8 cellular contexts compared by ENCODE assay signal in genomic region chr19:52786464-52787354, GRCh38. TPM values are rescaled to one million over a fixed set of nuclear protein-coding genes. Genes with fewer than 3 reads are reported as not detected.
DNase-seq lines count a peak whose midpoint lies in the region; TF ChIP-seq lines count a peak whose summit lies in the region.
"Not testable (repeated sequence)": the region's sequence is repeated elsewhere in the genome, so short reads cannot be mapped to it uniquely, and the experiment has no call there.

Gene ZNF600 (minus strand): TSS chr19:52786791. CDS start chr19:52778888, 7,903 bp downstream.

- DNase-seq in H7 (peak; percentile 89), MM.1S (peak; percentile 47), T-helper 1 cell (peak; percentile 50 to 79 (median 73)), head of caudate nucleus (peak; percentile 21 to 78 (median 54)), nucleus accumbens (lab: John Stamatoyannopoulos, UW) (peak in 40 of 56 donors; percentile 0 to 71 (median 5)), stomach (peak; percentile 95)
- DNase-seq in activated naive CD8-positive, alpha-beta T cell treated with anti-CD3 and anti-CD28 coated beads for 36 hours: peak; percentile 88

- H3F3A ChIP-seq in MM.1S (ENCODE audit: insufficient read depth, low read length): not testable (repeated sequence)

- peaks cover 25% of the 10 kb centered on the region for H3K4me1 Mint-ChIP-seq in activated naive CD8-positive, alpha-beta T cell treated with anti-CD3 and anti-CD28 coated beads for 36 hours

- WGBS in stomach, 5 donors: 1 to 3% (median 2%) methylated on average over 35 to 47 of the region's 47 CpGs

- peak in 1 of 4 donors; percentile 27 for TF ChIP-seq POLR2A in stomach (IDR thresholded peaks at IDR 0.05)

- H3K9ac ChIP-seq in ES-I3 (ENCODE audit: low read depth, low read length) (peak within 1 kb of the TSS; percentile 93), MM.1S (ENCODE audit: low read length) (peak within 1 kb of the TSS; percentile 44; the same call in 1 of the 2 replicates)

- H3K27me3 ChIP-seq in H7 (ENCODE audit: control insufficient read depth, insufficient read depth, low read length): peaks cover 11% of the 10 kb centered on the region
- H3K27me3 ChIP-seq in MM.1S (replicated peaks; ENCODE audit: insufficient read depth, low read length); stomach: not testable (repeated sequence)

- H3K4me2 ChIP-seq in MM.1S (ENCODE audit: low read depth, low read length): peak within 1 kb of the TSS; percentile 49

- not testable (repeated sequence) for H3K27me3 Mint-ChIP-seq in activated naive CD8-positive, alpha-beta T cell treated with anti-CD3 and anti-CD28 coated beads for 36 hours

- peak within 1 kb of the TSS; percentile 88 for H3K4me3 Mint-ChIP-seq in activated naive CD8-positive, alpha-beta T cell treated with anti-CD3 and anti-CD28 coated beads for 36 hours

- not testable (repeated sequence) for H3K4me1 ChIP-seq in ES-I3 (ENCODE audit: insufficient read depth, low read length); MM.1S (ENCODE audit: low read length)
- peaks cover 8 to 30% (median 18%) of the 10 kb centered on the region in 4 donors for H3K4me1 ChIP-seq in stomach

- H4K20me1 ChIP-seq in MM.1S (ENCODE audit: insufficient read depth, low read length): not testable (repeated sequence)

- intact Hi-C loops in head of caudate nucleus (cut with DNase I); stomach (cut with DNase I; ENCODE audit: low total_unique reads): not testable (repeated sequence)

- H3K4me3 ChIP-seq in H7 (ENCODE audit: insufficient read depth, low read depth, low read length) (peak within 1 kb of the TSS; percentile 70), MM.1S (ENCODE audit: low read length) (peak within 1 kb of the TSS; percentile 60), stomach (peak within 1 kb of the TSS; percentile 55 to 93 (median 62))

- peak within 1 kb of the TSS; percentile 80 for H2AFZ ChIP-seq in MM.1S (ENCODE audit: low read length)

- not testable (repeated sequence) for H3K79me2 ChIP-seq in MM.1S (ENCODE audit: low read length)

- not testable (repeated sequence) for TF ChIP-seq CTCF in MM.1S (IDR thresholded peaks at IDR 0.05; ENCODE audit: low read length)
- TF ChIP-seq CTCF in stomach (IDR thresholded peaks at IDR 0.05): peak in 3 of 7 experiments; percentile 17 to 49 (median 18)

- H3K9me3 Mint-ChIP-seq in activated naive CD8-positive, alpha-beta T cell treated with anti-CD3 and anti-CD28 coated beads for 36 hours: peaks cover 21% of the 10 kb centered on the region

- H3K9me2 ChIP-seq in MM.1S (replicated peaks; ENCODE audit: insufficient read depth, low read length): not testable (repeated sequence)

- H3K9me3 ChIP-seq in ES-I3 (ENCODE audit: control insufficient read depth, insufficient read depth, low read length); MM.1S (replicated peaks; ENCODE audit: insufficient read depth, low read length): not testable (repeated sequence)
- peaks cover 0 to 12% (median 6%) of the 10 kb centered on the region in 4 donors for H3K9me3 ChIP-seq in stomach

- not testable (repeated sequence) for H3K27ac ChIP-seq in MM.1S (ENCODE audit: low read length)
- peak within 1 kb of the TSS; percentile 72 to 84 (median 81) for H3K27ac ChIP-seq in stomach

- H3K27ac Mint-ChIP-seq in activated naive CD8-positive, alpha-beta T cell treated with anti-CD3 and anti-CD28 coated beads for 36 hours: peak within 1 kb of the TSS; percentile 75

- H3K36me3 Mint-ChIP-seq in activated naive CD8-positive, alpha-beta T cell treated with anti-CD3 and anti-CD28 coated beads for 36 hours: peaks cover 37% of the 10 kb centered on the region

- TF ChIP-seq EP300 in stomach (IDR thresholded peaks at IDR 0.05): not testable (repeated sequence)

- H3K36me3 ChIP-seq in ES-I3 (ENCODE audit: insufficient read depth, low read length); H7 (replicated peaks; ENCODE audit: control insufficient read depth, insufficient read depth, low read length); MM.1S (replicated peaks; ENCODE audit: insufficient read depth, low read length): not testable (repeated sequence)
- H3K36me3 ChIP-seq in stomach: peaks cover 0 to 14% (median 7%) of the 10 kb centered on the region in 4 donors

RNA-seq across cellular contexts. Expression of gene ZNF600, which starts in this region (rescaled TPM):
- 5.8 TPM in 2 replicates for total RNA-seq in H7 (2014; rRNA removed; shearing (Covaris generic))
- 10 to 100 TPM; 13.5 to 14.4 TPM for total RNA-seq in activated naive CD8-positive, alpha-beta T cell treated with anti-CD3 and anti-CD28 coated beads for 36 hours
- 10 to 100 TPM in 2 of 5 donors, 1 to 10 TPM in 3; 1.8 to 53.9 (median 8.8) TPM for total RNA-seq in stomach
- 10 to 100 TPM in 1 of 3 donors, 1 to 10 TPM in 2; 4.7 to 10.2 (median 5.7) TPM for polyA plus RNA-seq in stomach

Comparison
In these comparisons a context has a peak if more than half of its experiments do, and no peak if none do; other contexts are left out.
1. DNase-seq: peak in every context shown above with its lines; median percentile 95 in stomach; 89 in H7; 88 in activated naive CD8-positive, alpha-beta T cell treated with anti-CD3 and anti-CD28 coated beads for 36 hours; 73 in T-helper 1 cell; 54 in head of caudate nucleus; 47 in MM.1S; 5 in nucleus accumbens.